ENCODE assay signal across 20 cellular contexts in genomic region chr1:246435421-246436041, GRCh38.
DNase-seq lines count a peak whose midpoint lies in the region; ATAC-seq and TF ChIP-seq lines count a peak whose summit lies in the region.
"Had no signal": no experiment of that assay in that cellular context is flagged by ENCODE, and none has a peak within 500 bp of the region (broad histone marks: within the 10 kb centered on the region; RNA-seq: fewer than 3 reads in every experiment).

No MANE protein-coding gene starts in this region.

- no peak overlapping the region for H2AFZ ChIP-seq in HCT116 (ENCODE audit: low read depth, low read length, poor library complexity, severe bottlenecking)

- no peaks in the 10 kb centered on the region for H3K27me3 ChIP-seq in HCT116 (ENCODE audit: insufficient read depth, low read length)
- H3K27me3 ChIP-seq: tibial nerve had no signal

- POLR2A ChIA-PET in HCT116 (lab: Charles Lee): interaction anchor here (0.6 kb wide), 1 partner anchor 10 kb away, joined by 3 read pairs; no protein-coding TSS in a partner anchor
- POLR2A ChIA-PET in activated CD4-positive, alpha-beta memory T cell treated with anti-CD3 and anti-CD28 coated beads for 36 hours (lab: Charles Lee): interaction anchor here (0.6 kb wide), 1 partner anchor 70 kb away, joined by 4 read pairs; no protein-coding TSS in a partner anchor

- no peaks in the 10 kb centered on the region for H3K36me3 ChIP-seq in HCT116 (ENCODE audit: control insufficient read depth in 1 of 2, insufficient read depth in 2 of 2, low read length in 2 of 2)
- H3K36me3 ChIP-seq: tibial nerve, WERI-Rb-1 had no signal

- ATAC-seq in HCT116 (no peak), GM19395 (IDR thresholded peaks at IDR 0.05; ENCODE audit: unreplicated experiment) (no peak), T-helper 17 cell (no peak)
- ATAC-seq: stimulated activated naive B cell treated with anti-CD40 and anti-IgM and Interleukin-4, amounts not matched to agents 10 μg/mL and 1 μg/mL and 100 μg/mL, for 72 hours had no signal

- DNase-seq in HCT116 (ENCODE audit: low read depth, low spot score): no peak
- DNase-seq in RPMI7951 (ENCODE audit: low read depth): peak; percentile 28
- DNase-seq in fibroblast of peridontal ligament (ENCODE audit: extremely low read depth): peak; percentile 49
- peak; percentile 13 for DNase-seq in renal cortical epithelial cell (ENCODE audit: low read depth)
- no peak for DNase-seq in activated CD4-positive, alpha-beta memory T cell treated with anti-CD3 and anti-CD28 coated beads for 36 hours
- DNase-seq in T-helper 17 cell: no peak
- DNase-seq: DMS79; H7; head of caudate nucleus; KG1; NCI-H1436; NCI-H510A treated with DMSO at 0.1 percent for 48 hours; nucleus accumbens; stimulated activated naive B cell treated with anti-CD40 and anti-IgM and Interleukin-4, amounts not matched to agents 10 μg/mL and 1 μg/mL and 100 μg/mL, for 72 hours; WERI-Rb-1 had no signal

- H3K27me3 Mint-ChIP-seq in activated CD4-positive, alpha-beta memory T cell treated with anti-CD3 and anti-CD28 coated beads for 36 hours: no peaks in the 10 kb centered on the region
- no peaks in the 10 kb centered on the region for H3K27me3 Mint-ChIP-seq in T-helper 17 cell
- H3K27me3 Mint-ChIP-seq: stimulated activated naive B cell treated with anti-CD40 and anti-IgM and Interleukin-4, amounts not matched to agents 10 μg/mL and 1 μg/mL and 100 μg/mL, for 72 hours had no signal

- peaks cover 11% of the 10 kb centered on the region for H3K9me3 Mint-ChIP-seq in activated CD4-positive, alpha-beta memory T cell treated with anti-CD3 and anti-CD28 coated beads for 36 hours

- no peak for TF ChIP-seq CTCF in HCT116 (IDR thresholded peaks at IDR 0.05 in 2 of 3, conservative IDR thresholded peaks at IDR 0.05 in 1 of 3; ENCODE audit: borderline replicate concordance in 1 of 3, insufficient read depth in 1 of 3, low read depth in 2 of 3, low read length in 2 of 3)

- TF ChIP-seq POLR2A in HCT116 (IDR thresholded peaks at IDR 0.05; ENCODE audit: borderline replicate concordance, extremely low read depth, insufficient read depth, insufficient read length): no peak

- CTCF ChIA-PET in HCT116 (lab: Charles Lee): no interaction called here
- CTCF ChIA-PET in activated CD4-positive, alpha-beta memory T cell treated with anti-CD3 and anti-CD28 coated beads for 36 hours (lab: Charles Lee): no interaction called here

- H3K36me3 Mint-ChIP-seq in activated CD4-positive, alpha-beta memory T cell treated with anti-CD3 and anti-CD28 coated beads for 36 hours: peaks cover 7% of the 10 kb centered on the region
- no peaks in the 10 kb centered on the region for H3K36me3 Mint-ChIP-seq in T-helper 17 cell (ENCODE audit: low read depth)
- H3K36me3 Mint-ChIP-seq: CD14-positive monocyte had no signal

- no peak for TF ChIP-seq RAD21 in HCT116 (IDR thresholded peaks at IDR 0.05; ENCODE audit: low read depth)

- RAD21 ChIA-PET in HCT116 (lab: Charles Lee; ENCODE audit: low non-redundant PET in 1 of 2, low total read pairs in 2 of 2, uncharacterized antibody in 2 of 2, unreplicated experiment in 2 of 2): no interaction called here

- H3K4me3 ChIP-seq in HCT116 (replicated peaks in 1 of 2; ENCODE audit: low read depth in 1 of 2, low read length in 2 of 2): no peak overlapping the region
- H3K4me3 ChIP-seq: coronary artery, tibial nerve had no signal

- H3K27ac Mint-ChIP-seq in activated CD4-positive, alpha-beta memory T cell treated with anti-CD3 and anti-CD28 coated beads for 36 hours: no peak overlapping the region
- H3K27ac Mint-ChIP-seq in T-helper 17 cell: no peak overlapping the region
- H3K27ac Mint-ChIP-seq: activated T-helper 2 cell treated with anti-CD3 and anti-CD28 coated beads, Interferon-gamma antibody, Interleukin-2, Interleukin-4, amounts not matched to agents 10 μg/mL and 5 μg/mL and 100 μg/mL, durations not matched to agents 14 hours and 24 hours and 36 hours; CD14-positive monocyte; stimulated activated naive B cell treated with anti-CD40 and anti-IgM and Interleukin-4, amounts not matched to agents 10 μg/mL and 1 μg/mL and 100 μg/mL, for 72 hours had no signal

- H3K27ac ChIP-seq in HCT116 (ENCODE audit: low read depth, low read length): no peak overlapping the region
- H3K27ac ChIP-seq: coronary artery, tibial nerve, WERI-Rb-1 had no signal

- H3K4me1 Mint-ChIP-seq in activated CD4-positive, alpha-beta memory T cell treated with anti-CD3 and anti-CD28 coated beads for 36 hours (ENCODE audit: low read depth): peaks cover 4% of the 10 kb centered on the region
- H3K4me1 Mint-ChIP-seq in T-helper 17 cell: no peaks in the 10 kb centered on the region

- no peaks in the 10 kb centered on the region for H3K9me2 ChIP-seq in HCT116 (ENCODE audit: insufficient read depth)

- peak overlapping the region; percentile 27; the same call in 1 of the 2 replicates for H3K4me2 ChIP-seq in HCT116 (ENCODE audit: low read length)

- BruUV-seq in HCT116 (replicated peaks; lab: Mats Ljungman, UMichigan): no TSS peak

- no peaks in the 10 kb centered on the region for H4K20me1 ChIP-seq in HCT116 (ENCODE audit: insufficient read depth)

- H3K9me3 ChIP-seq in HCT116 (ENCODE audit: control insufficient read depth in 1 of 2, insufficient read depth in 1 of 2, low read depth in 1 of 2, low read length in 2 of 2) (no peaks in the 10 kb centered on the region), T-helper 17 cell (ENCODE audit: control insufficient read depth, low read length, poor library complexity, severe bottlenecking) (no peaks in the 10 kb centered on the region)

- H3K4me1 ChIP-seq in HCT116 (ENCODE audit: control insufficient read depth in 1 of 2, insufficient read depth in 2 of 2, low read length in 2 of 2): peaks cover 0 to 11% of the 10 kb centered on the region in 2 experiments; a peak in 2 of 4 replicates
- H3K4me1 ChIP-seq: tibial nerve had no signal

- no peak overlapping the region for H3K4me3 Mint-ChIP-seq in activated CD4-positive, alpha-beta memory T cell treated with anti-CD3 and anti-CD28 coated beads for 36 hours
- no peak overlapping the region for H3K4me3 Mint-ChIP-seq in T-helper 17 cell
- H3K4me3 Mint-ChIP-seq: CD14-positive monocyte; stimulated activated naive B cell treated with anti-CD40 and anti-IgM and Interleukin-4, amounts not matched to agents 10 μg/mL and 1 μg/mL and 100 μg/mL, for 72 hours had no signal

- intact Hi-C loops in HCT116 (cut with micrococcal nuclease): no loop called here
- intact Hi-C loops in activated CD4-positive, alpha-beta memory T cell treated with anti-CD3 and anti-CD28 coated beads for 36 hours (cut with micrococcal nuclease): no loop called here

- H3K9ac ChIP-seq in HCT116 (ENCODE audit: low read length): no peak overlapping the region

- no peaks in the 10 kb centered on the region for H3K79me2 ChIP-seq in HCT116 (ENCODE audit: insufficient read depth, low read length)

TF ChIP-seq in HCT116, 20 proteins besides CTCF, POLR2A, EP300 and RAD21:
- TF ChIP-seq ATF3 (IDR thresholded peaks at IDR 0.05) (no peak), SP1 (IDR thresholded peaks at IDR 0.05; ENCODE audit: low read depth) (no peak), EZH2 (IDR thresholded peaks at IDR 0.05) (no peak), ZNF274 (IDR thresholded peaks at IDR 0.05; ENCODE audit: low read depth, low read length) (no peak), SIN3A (IDR thresholded peaks at IDR 0.05; ENCODE audit: low read depth) (no peak), EGR1 (IDR thresholded peaks at IDR 0.05; ENCODE audit: low read depth) (no peak)
TF ChIP-seq in HCT116: peak in this region for 0.

Comparison
In these comparisons a context has a peak if more than half of its experiments do, and no peak if none do; other contexts are left out.
1. DNase-seq: peak in RPMI7951 (single experiment), fibroblast of peridontal ligament (single experiment) and renal cortical epithelial cell (single experiment); none in HCT116 (single experiment), activated CD4-positive, alpha-beta memory T cell treated with anti-CD3 and anti-CD28 coated beads for 36 hours (single experiment) and T-helper 17 cell (0 of 3).